ENCODE assay signal across 8 cellular contexts in genomic region chr3:43998374-43998840, GRCh38.
DNase-seq lines count a peak whose midpoint lies in the region; ATAC-seq and TF ChIP-seq lines count a peak whose summit lies in the region.

No MANE protein-coding gene starts in this region.

- H3K36me3 ChIP-seq in thyroid gland: no peaks in the 10 kb centered on the region

- H3K4me3 ChIP-seq in thyroid gland (replicated peaks in 1 of 3): peak overlapping the region; percentile 60 to 75 (median 66)

- peaks cover 9% of the 10 kb centered on the region for H3K36me3 Mint-ChIP-seq in activated CD4-positive, alpha-beta T cell treated with anti-CD3 and anti-CD28 coated beads, Interleukin-2, amount 10 ng/mL, durations not matched to agents 7 days and 5 days (ENCODE audit: low read depth)
- peaks cover 8% of the 10 kb centered on the region for H3K36me3 Mint-ChIP-seq in activated CD4-positive, alpha-beta memory T cell treated with anti-CD3 and anti-CD28 coated beads, Interleukin-2, amount 10 ng/mL, durations not matched to agents 7 days and 5 days (ENCODE audit: low read depth)
- H3K36me3 Mint-ChIP-seq in immature natural killer cell: no peaks in the 10 kb centered on the region

- H3K4me1 ChIP-seq in thyroid gland: peaks cover 27 to 49% of the 10 kb centered on the region in 2 donors

- peaks cover 85% of the 10 kb centered on the region for H3K27me3 Mint-ChIP-seq in activated CD4-positive, alpha-beta T cell treated with anti-CD3 and anti-CD28 coated beads, Interleukin-2, amount 10 ng/mL, durations not matched to agents 7 days and 5 days
- H3K27me3 Mint-ChIP-seq in activated CD4-positive, alpha-beta memory T cell treated with anti-CD3 and anti-CD28 coated beads, Interleukin-2, amount 10 ng/mL, durations not matched to agents 7 days and 5 days: peaks cover 82% of the 10 kb centered on the region
- H3K27me3 Mint-ChIP-seq in immature natural killer cell (ENCODE audit: low read depth in 3 of 3): peaks cover 33 to 39% (median 33%) of the 10 kb centered on the region in 3 donors

- no peak for ATAC-seq in GM18519 (IDR thresholded peaks at IDR 0.05; ENCODE audit: low FRiP score, unreplicated experiment)

- H3K4me1 Mint-ChIP-seq in activated CD4-positive, alpha-beta T cell treated with anti-CD3 and anti-CD28 coated beads, Interleukin-2, amount 10 ng/mL, durations not matched to agents 7 days and 5 days: peaks cover 43% of the 10 kb centered on the region
- peaks cover 41% of the 10 kb centered on the region for H3K4me1 Mint-ChIP-seq in activated CD4-positive, alpha-beta memory T cell treated with anti-CD3 and anti-CD28 coated beads, Interleukin-2, amount 10 ng/mL, durations not matched to agents 7 days and 5 days
- H3K4me1 Mint-ChIP-seq in immature natural killer cell: peaks cover 38 to 42% of the 10 kb centered on the region in 2 donors

- H3K9me3 Mint-ChIP-seq in activated CD4-positive, alpha-beta T cell treated with anti-CD3 and anti-CD28 coated beads, Interleukin-2, amount 10 ng/mL, durations not matched to agents 7 days and 5 days: peaks cover 3% of the 10 kb centered on the region
- no peaks in the 10 kb centered on the region for H3K9me3 Mint-ChIP-seq in activated CD4-positive, alpha-beta memory T cell treated with anti-CD3 and anti-CD28 coated beads, Interleukin-2, amount 10 ng/mL, durations not matched to agents 7 days and 5 days
- H3K9me3 Mint-ChIP-seq in immature natural killer cell: peaks cover 0 to 6% (median 0%) of the 10 kb centered on the region in 6 donors

- H3K4me3 Mint-ChIP-seq in activated CD4-positive, alpha-beta T cell treated with anti-CD3 and anti-CD28 coated beads, Interleukin-2, amount 10 ng/mL, durations not matched to agents 7 days and 5 days: peak overlapping the region; percentile 58
- H3K4me3 Mint-ChIP-seq in activated CD4-positive, alpha-beta memory T cell treated with anti-CD3 and anti-CD28 coated beads, Interleukin-2, amount 10 ng/mL, durations not matched to agents 7 days and 5 days: peak overlapping the region; percentile 35
- peak overlapping the region; percentile 24 to 62 (median 57) for H3K4me3 Mint-ChIP-seq in immature natural killer cell

- TF ChIP-seq POLR2A in thyroid gland (IDR thresholded peaks at IDR 0.05): no peak

- CTCF ChIA-PET in activated CD4-positive, alpha-beta T cell treated with anti-CD3 and anti-CD28 coated beads, Interleukin-2, amount 10 ng/mL, durations not matched to agents 7 days and 5 days (lab: Charles Lee): no interaction called here
- CTCF ChIA-PET in activated CD4-positive, alpha-beta memory T cell treated with anti-CD3 and anti-CD28 coated beads, Interleukin-2, amount 10 ng/mL, durations not matched to agents 7 days and 5 days (lab: Charles Lee): no interaction called here
- CTCF ChIA-PET in GM10248 (lab: Yijun Ruan, JAX): no interaction called here

- POLR2A ChIA-PET in activated CD4-positive, alpha-beta T cell treated with anti-CD3 and anti-CD28 coated beads, Interleukin-2, amount 10 ng/mL, durations not matched to agents 7 days and 5 days (lab: Charles Lee): no interaction called here
- POLR2A ChIA-PET in activated CD4-positive, alpha-beta memory T cell treated with anti-CD3 and anti-CD28 coated beads, Interleukin-2, amount 10 ng/mL, durations not matched to agents 7 days and 5 days (lab: Charles Lee): no interaction called here
- POLR2A ChIA-PET in GM10248 (lab: Yijun Ruan, JAX): no interaction called here

- intact Hi-C loops in thyroid gland (cut with DNase I): loop anchor here (5.0 to 10.0 kb wide), 4 partner anchors 134 to 454 kb away; no protein-coding TSS in a partner anchor

- peak overlapping the region; percentile 66 for H3K27ac Mint-ChIP-seq in activated CD4-positive, alpha-beta T cell treated with anti-CD3 and anti-CD28 coated beads, Interleukin-2, amount 10 ng/mL, durations not matched to agents 7 days and 5 days
- peak overlapping the region; percentile 35 for H3K27ac Mint-ChIP-seq in activated CD4-positive, alpha-beta memory T cell treated with anti-CD3 and anti-CD28 coated beads, Interleukin-2, amount 10 ng/mL, durations not matched to agents 7 days and 5 days
- no peak overlapping the region for H3K27ac Mint-ChIP-seq in immature natural killer cell

- no peaks in the 10 kb centered on the region for H3K9me3 ChIP-seq in thyroid gland

- TF ChIP-seq CTCF in thyroid gland (IDR thresholded peaks at IDR 0.05) (no peak), GM10248 (IDR thresholded peaks at IDR 0.05; ENCODE audit: control extremely low read depth, extremely low read depth, low read depth, missing control alignments) (no peak)

- WGBS in thyroid gland, 2 donors: 16 to 35% methylated on average over 23 to 24 of the region's 25 CpGs

- no peak for DNase-seq in activated CD4-positive, alpha-beta T cell treated with anti-CD3 and anti-CD28 coated beads, Interleukin-2, amount 10 ng/mL, durations not matched to agents 7 days and 5 days
- DNase-seq in activated CD4-positive, alpha-beta T cell treated with anti-CD3 and anti-CD28 coated beads for 4 hours: no peak
- no peak for DNase-seq in activated CD4-positive, alpha-beta memory T cell treated with anti-CD3 and anti-CD28 coated beads, Interleukin-2, amount 10 ng/mL, durations not matched to agents 7 days and 5 days
- DNase-seq in immature natural killer cell: no peak
- DNase-seq in thyroid gland: no peak
- no peak for DNase-seq in Kasumi-1 (lab: John Stamatoyannopoulos, UW)
- no peak for DNase-seq in GM10248 (ENCODE audit: extremely low spot score)

- H3K27me3 ChIP-seq in thyroid gland: no peaks in the 10 kb centered on the region

- peak overlapping the region; percentile 73 to 78 (median 77) for H3K27ac ChIP-seq in thyroid gland

Comparison
In these comparisons a context has a peak if more than half of its experiments do, and no peak if none do; other contexts are left out.
1. H3K27ac Mint-ChIP-seq: peak in activated CD4-positive, alpha-beta T cell treated with anti-CD3 and anti-CD28 coated beads, Interleukin-2, amount 10 ng/mL, durations not matched to agents 7 days and 5 days (single experiment) and activated CD4-positive, alpha-beta memory T cell treated with anti-CD3 and anti-CD28 coated beads, Interleukin-2, amount 10 ng/mL, durations not matched to agents 7 days and 5 days (single experiment); none in immature natural killer cell (0 of 6).
2. Peak in every context shown above with its lines, with median percentiles within 50 percentile points of each other: H3K4me3 Mint-ChIP-seq.